ENCODE assay signal across 1 cellular context in the genomic region with DNA sequence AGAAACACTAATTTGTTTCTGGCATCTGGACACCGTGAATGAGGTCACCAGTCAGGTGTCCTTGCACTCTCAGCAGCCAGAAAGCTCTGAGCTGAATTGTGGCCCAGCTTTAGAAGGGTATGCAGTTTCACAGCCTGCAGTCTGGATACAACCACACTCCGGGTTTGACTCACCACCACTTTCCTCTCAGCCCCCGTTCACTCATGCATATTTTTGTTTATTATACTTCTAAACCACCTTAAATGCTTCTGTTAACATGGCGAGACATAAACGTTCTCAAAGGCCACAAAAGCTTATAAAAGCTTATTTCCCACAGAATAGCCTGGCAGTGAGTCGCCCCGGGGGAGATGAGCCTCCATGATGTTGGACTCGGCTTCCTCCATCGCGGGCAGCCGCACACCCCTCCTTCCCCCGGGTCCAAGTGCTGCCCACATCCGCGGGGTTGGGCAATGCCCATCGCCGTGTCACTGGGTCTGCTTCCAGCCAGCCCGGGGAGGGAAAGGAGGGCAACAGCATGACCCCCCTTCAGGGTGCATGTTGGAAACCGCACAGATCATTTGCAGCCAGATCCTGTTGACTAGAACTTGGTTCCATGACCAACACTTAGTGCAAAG.
TF ChIP-seq lines count a peak whose summit lies in the region.

No MANE protein-coding gene starts in this region.

TF ChIP-seq in IMR-90, 13 proteins besides CTCF, POLR2A, EP300 and RAD21 (continued from another document):
- TF ChIP-seq, protein P1, sequence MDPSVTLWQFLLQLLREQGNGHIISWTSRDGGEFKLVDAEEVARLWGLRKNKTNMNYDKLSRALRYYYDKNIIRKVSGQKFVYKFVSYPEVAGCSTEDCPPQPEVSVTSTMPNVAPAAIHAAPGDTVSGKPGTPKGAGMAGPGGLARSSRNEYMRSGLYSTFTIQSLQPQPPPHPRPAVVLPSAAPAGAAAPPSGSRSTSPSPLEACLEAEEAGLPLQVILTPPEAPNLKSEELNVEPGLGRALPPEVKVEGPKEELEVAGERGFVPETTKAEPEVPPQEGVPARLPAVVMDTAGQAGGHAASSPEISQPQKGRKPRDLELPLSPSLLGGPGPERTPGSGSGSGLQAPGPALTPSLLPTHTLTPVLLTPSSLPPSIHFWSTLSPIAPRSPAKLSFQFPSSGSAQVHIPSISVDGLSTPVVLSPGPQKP (IDR thresholded peaks at IDR 0.05; ENCODE audit: borderline replicate concordance, low read depth, low read length) = no peak
